Comparison of ENCODE assay signal across 20 cellular contexts in the genomic region with DNA sequence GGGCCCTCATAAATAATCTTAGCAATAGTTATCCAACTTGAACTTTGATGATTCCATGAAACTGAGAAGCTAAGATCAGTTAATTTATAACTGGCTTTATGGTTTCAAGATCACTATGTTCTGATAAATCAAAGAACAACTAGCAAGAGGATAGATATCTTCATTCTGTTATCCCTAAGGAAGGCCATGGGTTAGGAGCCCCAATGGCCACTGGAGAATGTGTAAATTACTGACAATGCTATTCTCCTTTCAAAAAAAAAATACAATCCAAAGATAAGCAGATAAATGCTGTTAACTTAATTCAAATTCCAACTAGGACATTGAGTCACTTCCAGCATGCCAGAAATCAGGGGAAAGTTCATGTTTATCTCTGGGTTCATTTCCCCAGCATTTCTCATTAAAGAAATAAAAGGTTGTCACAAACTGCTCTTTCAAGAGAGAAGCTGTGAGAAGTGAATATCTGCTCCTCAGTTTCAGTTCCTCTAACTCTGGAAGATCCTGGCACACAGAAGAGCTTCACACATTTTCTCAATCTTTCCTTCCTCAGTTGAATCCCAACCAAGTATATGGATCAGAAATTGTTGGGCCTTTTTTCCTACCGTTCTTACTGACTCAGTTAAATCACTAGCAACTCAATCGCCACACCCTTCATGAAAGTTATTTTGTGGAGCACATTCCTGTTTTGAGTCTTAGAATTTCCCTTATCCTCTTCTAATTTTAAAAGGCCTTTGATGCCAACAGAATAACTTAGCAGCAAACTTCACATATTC. TPM values are rescaled to one million over a fixed set of nuclear protein-coding genes. Genes with fewer than 3 reads are reported as not detected.
A peak's percentile ranks its signal among the peaks of the same experiment; 100 is the strongest.
DNase-seq lines count a peak whose midpoint lies in the region; ATAC-seq and TF ChIP-seq lines count a peak whose summit lies in the region.
"Had no signal": no experiment of that assay in that cellular context is flagged by ENCODE, and none has a peak within 500 bp of the region (broad histone marks: within the 10 kb centered on the region; RNA-seq: fewer than 3 reads in every experiment).

No MANE protein-coding gene starts in this region.

- no peak for TF ChIP-seq POLR2A in spleen (IDR thresholded peaks at IDR 0.05)

- TF ChIP-seq CTCF in brain microvascular endothelial cell (IDR thresholded peaks at IDR 0.05; ENCODE audit: low read depth, low read length, missing control alignments): no peak
- TF ChIP-seq CTCF in spleen (IDR thresholded peaks at IDR 0.05 in 8 of 11, conservative IDR thresholded peaks at IDR 0.05 in 3 of 11): no peak

- H3K4me1 ChIP-seq in spleen: peaks cover 0 to 4% (median 0%) of the 10 kb centered on the region in 6 donors
- H3K4me1 ChIP-seq: breast epithelium, psoas muscle had no signal

- no peak overlapping the region for H3K27ac ChIP-seq in brain microvascular endothelial cell
- H3K27ac ChIP-seq in spleen: no peak overlapping the region
- H3K27ac ChIP-seq: epithelial cell of prostate, psoas muscle had no signal

- WGBS in spleen, 5 donors: 72 to 94% (median 80%) methylated on average over 2 of the region's 2 CpGs

- in situ Hi-C loops in brain microvascular endothelial cell (cut with HindIII; ENCODE audit: low pct_ligation_motif_present, low sequenced_read_pairs) (no loop called here), KBM-7 (cut with MboI; ENCODE audit: low pct_unique_long_range_greater_than_20kb, low sequenced_read_pairs) (no loop called here)

- H3K27me3 ChIP-seq in brain microvascular endothelial cell (replicated peaks): no peaks in the 10 kb centered on the region
- H3K27me3 ChIP-seq in spleen (replicated peaks in 1 of 7): no peaks in the 10 kb centered on the region
- H3K27me3 ChIP-seq: breast epithelium had no signal

- peak; percentile 45 for ATAC-seq in HG03442 (IDR thresholded peaks at IDR 0.05; ENCODE audit: unreplicated experiment)
- ATAC-seq: mucosa of descending colon, psoas muscle had no signal

- peak; percentile 17 for DNase-seq in Daoy (ENCODE audit: low read depth)
- peak; percentile 22 for DNase-seq in brain microvascular endothelial cell
- DNase-seq in lung microvascular endothelial cell (ENCODE audit: low read depth in 2 of 2): peak; percentile 61 to 76
- no peak for DNase-seq in NCI-H2029 treated with DMSO at 0.1 percent for 48 hours (lab: John Stamatoyannopoulos, UW)
- DNase-seq in KBM-7: no peak
- no peak for DNase-seq in spleen
- no peak for DNase-seq in RPMI8226
- DNase-seq: activated CD4-positive, alpha-beta T cell treated with anti-CD3 and anti-CD28 coated beads, Interleukin-2, amount 50 U/mL, for 1 hour; activated effector memory CD4-positive, alpha-beta T cell treated with Interleukin-2 at 50 U/mL for 16 hours; AML-193; DMS79; mucosa of descending colon; OCI-M1; psoas muscle; stimulated activated CD4-positive, alpha-beta T cell treated with anti-CD3 and anti-CD28 coated beads, Interleukin-4, amount 100 ng/mL, for 1 hour; stimulated activated naive CD4-positive, alpha-beta T cell had no signal

- no peaks in the 10 kb centered on the region for H3K9me3 ChIP-seq in spleen
- H3K9me3 ChIP-seq: breast epithelium, mucosa of descending colon, psoas muscle had no signal

- no peak overlapping the region for H3K4me3 ChIP-seq in brain microvascular endothelial cell (ENCODE audit: low read depth, low read length)
- H3K4me3 ChIP-seq in spleen: no peak overlapping the region
- H3K4me3 ChIP-seq: breast epithelium, mucosa of descending colon, psoas muscle had no signal

- intact Hi-C loops in spleen (cut with DNase I; ENCODE audit: low total_unique reads): no loop called here

- H3K36me3 ChIP-seq in brain microvascular endothelial cell (replicated peaks) (no peaks in the 10 kb centered on the region), spleen (no peaks in the 10 kb centered on the region)
- H3K36me3 ChIP-seq: breast epithelium had no signal

RNA-seq across cellular contexts. Expression of gene SLC1A1, which starts 59.6 kb away (rescaled TPM):
- 11.8 and 15.8 TPM in 2 replicates for total RNA-seq in Daoy (2014; rRNA removed; shearing (Covaris generic))
- 3.3 and 5.6 TPM in 2 replicates for total RNA-seq in lung microvascular endothelial cell
- total RNA-seq in spleen: under 1 TPM in 5 of 7 donors, not detected in 2; 0.17 to 0.79 (median 0.30) TPM
- polyA plus RNA-seq in spleen: under 1 TPM; 0.11 to 0.32 (median 0.26) TPM
- total RNA-seq: T-helper 2 cell treated with Interferon-gamma antibody and Interleukin-4, amounts not matched to agents 100 ng/mL and 5 ng/mL, for 36 hours had no signal

Comparison
In these comparisons a context has a peak if more than half of its experiments do, and no peak if none do; other contexts are left out.
1. DNase-seq: peak in Daoy (single experiment), brain microvascular endothelial cell (single experiment) and lung microvascular endothelial cell (2 of 2); none in NCI-H2029 treated with DMSO at 0.1 percent for 48 hours (single experiment), KBM-7 (single experiment), spleen (single experiment) and RPMI8226 (single experiment).